17 cellular contexts compared by ENCODE assay signal in genomic region chr12:97173672-97174385, GRCh38.
"Had no signal": no experiment of that assay in that cellular context is flagged by ENCODE, and none has a peak within 500 bp of the region (broad histone marks: within the 10 kb centered on the region; RNA-seq: fewer than 3 reads in every experiment).

No MANE protein-coding gene starts in this region.

- ATAC-seq: foreskin keratinocyte, left cardiac atrium, lower lobe of right lung, right cardiac atrium had no signal

- H3K27ac ChIP-seq: foreskin keratinocyte, hepatocyte, left ventricle myocardium inferior, lower lobe of right lung, ovary had no signal

- H3K4me3 Mint-ChIP-seq: dendritic cell treated with granulocyte-macrophage colony-stimulating factor and Interleukin-4, amounts not matched to agents 40 ng/mL and 50 ng/mL, for 4 days; memory B cell; nephron had no signal

- H3K27me3 Mint-ChIP-seq: dendritic cell treated with granulocyte-macrophage colony-stimulating factor and Interleukin-4, amounts not matched to agents 40 ng/mL and 50 ng/mL, for 4 days had no signal

- H3K36me3 Mint-ChIP-seq: memory B cell had no signal

- H3K9me3 Mint-ChIP-seq: nephron had no signal

- H3K4me3 ChIP-seq: hepatocyte, left ventricle myocardium inferior, lower lobe of right lung, ovary had no signal

- H3K4me1 ChIP-seq: foreskin keratinocyte, left ventricle myocardium inferior, lower lobe of right lung had no signal

- H3K36me3 ChIP-seq: left ventricle myocardium inferior, lower lobe of right lung, ovary had no signal

- H3K9me3 ChIP-seq: left ventricle myocardium inferior, lower lobe of right lung, ovary had no signal

- H3K27ac Mint-ChIP-seq: dendritic cell treated with granulocyte-macrophage colony-stimulating factor and Interleukin-4, amounts not matched to agents 40 ng/mL and 50 ng/mL, for 4 days; memory B cell had no signal

- H3K27me3 ChIP-seq: hepatocyte, ovary had no signal

- DNase-seq: erythroblast; foreskin keratinocyte; kidney; left cardiac atrium; left ventricle myocardium inferior; lower lobe of right lung; midbrain; ovary; right cardiac atrium; small intestine; stimulated activated CD4-positive, alpha-beta T cell treated with anti-CD3 and anti-CD28 coated beads, Interleukin-12 subunit alpha, Interleukin-12 subunit beta, amount 100 ng/mL, for 4 hours; stimulated activated naive CD4-positive, alpha-beta T cell treated with Interleukin-2 at 50 U/mL for 16 hours; trophoblast cell had no signal
